ENCODE assay signal across 8 cellular contexts in genomic region chr20:10511166-10511506, GRCh38.
DNase-seq lines count a peak whose midpoint lies in the region; ATAC-seq and TF ChIP-seq lines count a peak whose summit lies in the region.

No MANE protein-coding gene starts in this region.

- POLR2A ChIA-PET in AG04450 (lab: Yijun Ruan, JAX) = interaction anchor here (0.6 to 0.7 kb wide), 5 partner anchors 11 to 160 kb away, joined by 3 to 7 read pairs (median 3); no protein-coding TSS in a partner anchor
- POLR2A ChIA-PET in T-cell (lab: Charles Lee) = no interaction called here

- peak overlapping the region; percentile 64 for H3K4me2 ChIP-seq in GM23248 (ENCODE audit: unreplicated experiment)

- H3K27me3 ChIP-seq in AG04450 (ENCODE audit: control insufficient read depth, insufficient read depth, low read length) (no peaks in the 10 kb centered on the region), GM23248 (replicated peaks; ENCODE audit: insufficient read depth) (no peaks in the 10 kb centered on the region)

- no peak overlapping the region for H3K4me3 ChIP-seq in AG04450 (ENCODE audit: low read depth, low read length)
- peak overlapping the region; percentile 23; the same call in 1 of the 2 replicates for H3K4me3 ChIP-seq in GM23248
- no peak overlapping the region for H3K4me3 ChIP-seq in urinary bladder (ENCODE audit: low read depth, low read length)

- H3K4me3 Mint-ChIP-seq in T-cell = peak overlapping the region in 2 of 3 donors; percentile 25 to 43

- in situ Hi-C loops in GM23248 (cut with MboI) = no loop called here

- no peaks in the 10 kb centered on the region for H3K9me3 ChIP-seq in AG04450 (ENCODE audit: control insufficient read depth, insufficient read depth, low read length)
- no peaks in the 10 kb centered on the region for H3K9me3 ChIP-seq in GM23248 (ENCODE audit: low read depth)

- no peaks in the 10 kb centered on the region for H3K36me3 ChIP-seq in GM23248 (ENCODE audit: low read depth)
- H3K36me3 ChIP-seq in urinary bladder (ENCODE audit: insufficient read depth) = no peaks in the 10 kb centered on the region

- peak overlapping the region; percentile 66 to 70 for H3K27ac Mint-ChIP-seq in T-cell

- H3K27me3 Mint-ChIP-seq in T-cell = no peaks in the 10 kb centered on the region

- H3K79me2 ChIP-seq in GM23248 (ENCODE audit: insufficient read depth) = no peaks in the 10 kb centered on the region

- H3F3A ChIP-seq in GM23248 (ENCODE audit: insufficient read depth) = peaks cover 32% of the 10 kb centered on the region

- H3K4me1 ChIP-seq in GM23248 (ENCODE audit: insufficient read depth) (peaks cover 41% of the 10 kb centered on the region), urinary bladder (ENCODE audit: insufficient read depth) (peaks cover 2% of the 10 kb centered on the region)

- CTCF ChIA-PET in AG04450 (lab: Charles Lee) = interaction anchor here (1.1 kb wide), 1 partner anchor 42 kb away, joined by 3 read pairs; no protein-coding TSS in a partner anchor
- CTCF ChIA-PET in T-cell (lab: Charles Lee) = no interaction called here

- no peak; the same call in 1 of the 2 replicates for TF ChIP-seq CTCF in AG04450 (IDR thresholded peaks at IDR 0.05; ENCODE audit: low read depth, low read length)

- peak overlapping the region; percentile 28; the same call in 1 of the 2 replicates for H2AFZ ChIP-seq in GM23248

- H3K9ac ChIP-seq in GM23248 = peak overlapping the region; percentile 53

- no peaks in the 10 kb centered on the region for H3K9me2 ChIP-seq in GM23248 (ENCODE audit: insufficient read depth)

- H3K36me3 Mint-ChIP-seq in T-cell = peaks cover 10% of the 10 kb centered on the region

- H4K20me1 ChIP-seq in GM23248 (ENCODE audit: insufficient read depth) = no peaks in the 10 kb centered on the region

- 60 to 71% methylated on average over 3 of the region's 3 CpGs for WGBS in GM23248 (ENCODE audit: low coverage in 1 of 2, low lambda C conversion rate in 2 of 2, missing lambda C conversion rate in 2 of 2), 2 experiments
- 69% methylated on average over 3 of the region's 3 CpGs for WGBS in urinary bladder

- H3K27ac ChIP-seq in AG04450 (ENCODE audit: low read depth, low read length) (peak overlapping the region; percentile 92), GM23248 (peak overlapping the region; percentile 84), urinary bladder (ENCODE audit: low read depth) (peak overlapping the region; percentile 85)

- no peaks in the 10 kb centered on the region for H3K9me3 Mint-ChIP-seq in T-cell

- H3K4me1 Mint-ChIP-seq in T-cell = peaks cover 27 to 37% (median 30%) of the 10 kb centered on the region in 3 donors

- no peak for DNase-seq in AG04450 (ENCODE audit: low read depth, low spot score)
- DNase-seq in GM23248 = no peak
- DNase-seq in T-cell = no peak
- DNase-seq in hepatic stellate cell (ENCODE audit: low spot score) = peak; percentile 24
- DNase-seq in NCI-H446 treated with DMSO at 0.1 percent for 48 hours (lab: John Stamatoyannopoulos, UW) = no peak
- DNase-seq in ureter (ENCODE audit: low spot score) = no peak

- peak in 1 of 4 experiments; percentile 27 for ATAC-seq in T-cell (replicated peaks in 1 of 4)
- ATAC-seq in HG03342 (IDR thresholded peaks at IDR 0.05; ENCODE audit: unreplicated experiment) = no peak
